ENCODE assay signal across 1 cellular context in the genomic region with DNA sequence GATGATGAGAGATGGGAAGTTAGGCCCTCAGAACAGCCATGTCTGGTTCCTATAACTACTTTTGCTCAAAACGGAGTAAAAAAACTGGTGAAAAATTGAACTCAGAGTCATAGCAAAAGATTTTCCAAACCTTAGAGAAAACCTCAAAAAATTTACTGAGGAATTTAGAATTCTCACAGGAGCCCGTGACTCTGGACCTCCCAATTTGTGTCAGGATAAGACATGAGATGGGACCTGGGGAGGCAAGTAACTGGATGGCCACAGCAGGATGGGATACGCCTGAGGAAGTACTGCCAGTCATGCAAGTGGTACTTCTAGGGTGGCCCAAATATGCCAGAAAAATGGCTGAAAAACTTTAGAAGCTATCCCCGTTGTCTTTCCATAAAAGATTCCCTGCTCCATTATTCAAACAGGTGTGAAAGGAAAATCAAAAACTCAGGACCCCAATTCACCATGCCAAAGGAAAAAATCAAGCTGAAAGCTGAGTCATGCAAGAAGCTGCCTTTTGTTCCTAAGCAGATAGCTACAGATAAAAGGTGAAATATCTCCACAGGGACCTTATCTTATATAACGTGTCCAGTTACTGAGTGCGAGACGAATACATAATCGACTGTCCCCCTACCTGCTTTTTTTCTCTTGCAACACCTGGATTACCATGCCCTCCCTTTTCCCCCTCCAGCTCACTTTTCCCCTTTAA.
TF ChIP-seq lines count a peak whose summit lies in the region.

No MANE protein-coding gene starts in this region.

TF ChIP-seq in SK-N-SH treated with all-trans-retinoic acid at 6 μM for 48 hours, 23 proteins besides CTCF, POLR2A, EP300 and RAD21 (continued from another document):
- no peak for TF ChIP-seq OSR1 (CRISPR knock-in tag; IDR thresholded peaks at IDR 0.05)
